8 cellular contexts compared by ENCODE assay signal in the genomic region with DNA sequence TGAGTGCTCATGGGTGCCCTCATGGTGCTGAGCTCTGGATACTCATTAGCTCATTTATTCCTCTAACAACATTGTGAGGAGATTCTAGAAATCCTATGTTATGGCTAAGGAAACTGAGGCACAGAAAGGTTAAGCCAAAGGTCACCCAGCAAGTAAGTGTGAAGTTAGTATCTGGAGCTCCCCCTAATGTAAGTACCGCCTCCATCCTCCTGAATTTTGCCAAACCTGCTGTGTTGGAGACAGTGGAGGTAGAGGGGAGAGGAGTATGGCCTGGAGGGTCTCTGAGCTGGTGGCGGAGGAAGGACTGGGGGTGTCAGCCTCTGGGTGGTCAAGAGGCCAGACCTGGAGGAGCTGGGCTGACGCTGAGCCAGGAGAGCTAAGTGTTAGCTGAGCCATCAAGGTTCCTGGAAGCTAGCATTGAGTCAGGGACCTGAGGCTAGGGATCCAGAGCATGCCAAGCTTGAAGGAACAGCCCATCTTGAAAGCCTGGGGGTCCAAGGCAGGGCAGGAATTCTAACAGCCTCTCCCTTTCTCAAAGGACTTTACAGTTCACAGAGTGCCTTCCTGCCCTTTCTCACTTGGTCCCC.
A peak's percentile ranks its signal among the peaks of the same experiment; 100 is the strongest.
DNase-seq lines count a peak whose midpoint lies in the region; ATAC-seq and TF ChIP-seq lines count a peak whose summit lies in the region.

No MANE protein-coding gene starts in this region.

- intact Hi-C loops in activated CD8-positive, alpha-beta T cell treated with anti-CD3 and anti-CD28 coated beads for 36 hours (cut with micrococcal nuclease) = loop anchor here (2.0 kb wide), 2 partner anchors 56 to 132 kb away; no protein-coding TSS in a partner anchor
- intact Hi-C loops in left cardiac atrium (cut with DNase I) = no loop called here

- H3K4me1 Mint-ChIP-seq in activated T-cell treated with anti-CD3 and anti-CD28 coated beads, Interleukin-2, amount 50 U/mL, for 24 hours (ENCODE audit: low read depth) = peaks cover 86% of the 10 kb centered on the region
- H3K4me1 Mint-ChIP-seq in activated CD8-positive, alpha-beta T cell treated with anti-CD3 and anti-CD28 coated beads for 36 hours (ENCODE audit: low read depth) = peaks cover 81% of the 10 kb centered on the region

- DNase-seq in activated T-cell treated with anti-CD3 and anti-CD28 coated beads, Interleukin-2, amount 50 U/mL, for 24 hours = no peak
- no peak for DNase-seq in activated T-cell treated with anti-CD3 and anti-CD28 coated beads, Interleukin-2, amount 50 U/mL, for 48 hours
- no peak for DNase-seq in activated CD8-positive, alpha-beta T cell treated with anti-CD3 and anti-CD28 coated beads for 36 hours
- DNase-seq in left cardiac atrium (peak; percentile 23), thoracic aorta (ENCODE audit: low spot score) (no peak), foreskin fibroblast (no peak)

- no peak overlapping the region for H3K4me3 ChIP-seq in thoracic aorta
- H3K4me3 ChIP-seq in foreskin fibroblast (ENCODE audit: low read depth in 1 of 2, low read length in 2 of 2) = no peak overlapping the region

- POLR2A ChIA-PET in activated CD8-positive, alpha-beta T cell treated with anti-CD3 and anti-CD28 coated beads for 36 hours (lab: Charles Lee) = interaction anchor here (0.6 to 6.2 kb wide), 11 partner anchors 10 to 170 kb away, joined by 3 to 50 read pairs (median 5); partner anchors contain the start of genes C9orf43 and POLE3

- H3K27me3 ChIP-seq in thoracic aorta (replicated peaks; ENCODE audit: insufficient read depth) = no peaks in the 10 kb centered on the region

- ATAC-seq in activated CD8-positive, alpha-beta T cell treated with anti-CD3 and anti-CD28 coated beads for 36 hours = peak; percentile 1
- no peak for ATAC-seq in left cardiac atrium
- ATAC-seq in thoracic aorta (ENCODE audit: insufficient number of reproducible peaks, low FRiP score, low read depth) = no peak
- no peak for ATAC-seq in HG03135 (IDR thresholded peaks at IDR 0.05; ENCODE audit: unreplicated experiment)
- ATAC-seq in GM21576 (IDR thresholded peaks at IDR 0.05; ENCODE audit: unreplicated experiment) = no peak

- peak overlapping the region; percentile 86 to 92 for H3K27ac ChIP-seq in thoracic aorta

- CTCF ChIA-PET in activated CD8-positive, alpha-beta T cell treated with anti-CD3 and anti-CD28 coated beads for 36 hours (lab: Charles Lee) = interaction anchor here (0.8 to 6.3 kb wide), 21 partner anchors 8 to 304 kb away, joined by 3 to 88 read pairs (median 3); no protein-coding TSS in a partner anchor

- H3K27ac Mint-ChIP-seq in activated T-cell treated with anti-CD3 and anti-CD28 coated beads, Interleukin-2, amount 50 U/mL, for 24 hours = peak overlapping the region; percentile 94
- H3K27ac Mint-ChIP-seq in activated CD8-positive, alpha-beta T cell treated with anti-CD3 and anti-CD28 coated beads for 36 hours = peak overlapping the region; percentile 95

- no peak for TF ChIP-seq CTCF in activated CD8-positive, alpha-beta T cell treated with anti-CD3 and anti-CD28 coated beads for 36 hours (IDR thresholded peaks at IDR 0.05)
- no peak for TF ChIP-seq CTCF in thoracic aorta (IDR thresholded peaks at IDR 0.05)
- no peak for TF ChIP-seq CTCF in foreskin fibroblast (IDR thresholded peaks at IDR 0.05; ENCODE audit: low read depth, low read length)

- peaks cover under 1% of the 10 kb centered on the region for H3K36me3 ChIP-seq in thoracic aorta

- H3K4me3 Mint-ChIP-seq in activated T-cell treated with anti-CD3 and anti-CD28 coated beads, Interleukin-2, amount 50 U/mL, for 24 hours = peak overlapping the region; percentile 84
- peak overlapping the region; percentile 85 for H3K4me3 Mint-ChIP-seq in activated CD8-positive, alpha-beta T cell treated with anti-CD3 and anti-CD28 coated beads for 36 hours

- H3K4me1 ChIP-seq in thoracic aorta (ENCODE audit: control insufficient read depth in 1 of 2, low read depth in 2 of 2) = peaks cover 71 to 85% of the 10 kb centered on the region in 2 donors

- H3K36me3 Mint-ChIP-seq in activated T-cell treated with anti-CD3 and anti-CD28 coated beads, Interleukin-2, amount 50 U/mL, for 24 hours (ENCODE audit: low read depth) = peaks cover 28% of the 10 kb centered on the region
- H3K36me3 Mint-ChIP-seq in activated CD8-positive, alpha-beta T cell treated with anti-CD3 and anti-CD28 coated beads for 36 hours (ENCODE audit: low read depth) = peaks cover 26% of the 10 kb centered on the region

- no peaks in the 10 kb centered on the region for H3K27me3 Mint-ChIP-seq in activated T-cell treated with anti-CD3 and anti-CD28 coated beads, Interleukin-2, amount 50 U/mL, for 24 hours
- H3K27me3 Mint-ChIP-seq in activated CD8-positive, alpha-beta T cell treated with anti-CD3 and anti-CD28 coated beads for 36 hours = no peaks in the 10 kb centered on the region

- H3K9me3 Mint-ChIP-seq in activated T-cell treated with anti-CD3 and anti-CD28 coated beads, Interleukin-2, amount 50 U/mL, for 24 hours = no peaks in the 10 kb centered on the region
- no peaks in the 10 kb centered on the region for H3K9me3 Mint-ChIP-seq in activated CD8-positive, alpha-beta T cell treated with anti-CD3 and anti-CD28 coated beads for 36 hours

- no peaks in the 10 kb centered on the region for H3K9me3 ChIP-seq in thoracic aorta
